In genomic region chr2:110101911-110102774, GRCh38 we compare ENCODE assay signal across 10 cellular contexts. TPM values are rescaled to one million over a fixed set of nuclear protein-coding genes. Genes with fewer than 3 reads are reported as not detected.
DNase-seq lines count a peak whose midpoint lies in the region; ATAC-seq and TF ChIP-seq lines count a peak whose summit lies in the region.
"Had no signal": no experiment of that assay in that cellular context is flagged by ENCODE, and none has a peak within 500 bp of the region (broad histone marks: within the 10 kb centered on the region; RNA-seq: fewer than 3 reads in every experiment).

No MANE protein-coding gene starts in this region.

- peak overlapping the region; percentile 54 for H3K27ac ChIP-seq in caudate nucleus (ENCODE audit: low read depth, low read length)
- H3K27ac ChIP-seq in lung (ENCODE audit: low read depth in 1 of 2, low read length in 1 of 2): peak overlapping the region; percentile 86 to 96

- TF ChIP-seq CTCF in lung (IDR thresholded peaks at IDR 0.05; ENCODE audit: control extremely low read depth, extremely low read depth) (no peak), type B pancreatic cell (conservative IDR thresholded peaks at IDR 0.05) (no peak), GM13977 (IDR thresholded peaks at IDR 0.05; ENCODE audit: extremely low read depth, insufficient read depth, missing control alignments) (no peak)

- DNase-seq in activated CD4-positive, alpha-beta T cell treated with anti-CD3 and anti-CD28 coated beads, Interleukin-2, amount 10 ng/mL, durations not matched to agents 7 days and 5 days: no peak
- no peak for DNase-seq in activated CD4-positive, alpha-beta T cell treated with anti-CD3 and anti-CD28 coated beads, Interleukin-2, amount 50 U/mL, for 48 hours
- DNase-seq in caudate nucleus (lab: John Stamatoyannopoulos, UW) (no peak), lung (ENCODE audit: low spot score) (no peak), type B pancreatic cell (ENCODE audit: extremely low spot score, unreplicated experiment) (no peak), dedifferentiated amniotic fluid mesenchymal stem cell (ENCODE audit: extremely low spot score) (no peak), GM13977 (ENCODE audit: low spot score) (no peak)
- DNase-seq in activated CD4-positive, alpha-beta T cell treated with anti-CD3 and anti-CD28 coated beads for 4 hours: no peak

- ATAC-seq in lung (ENCODE audit: insufficient read depth, low FRiP score): no peak

- POLR2A ChIA-PET in activated CD4-positive, alpha-beta T cell treated with anti-CD3 and anti-CD28 coated beads, Interleukin-2, amount 10 ng/mL, durations not matched to agents 7 days and 5 days (lab: Charles Lee): no interaction called here

- CTCF ChIA-PET in activated CD4-positive, alpha-beta T cell treated with anti-CD3 and anti-CD28 coated beads, Interleukin-2, amount 10 ng/mL, durations not matched to agents 7 days and 5 days (lab: Charles Lee): no interaction called here

- 57 to 68% methylated on average over 9 of the region's 9 CpGs for WGBS in lung, 2 donors

- in situ Hi-C loops in GM13977 (cut with MboI; ENCODE audit: low pct_unique_long_range_greater_than_20kb, low sequenced_read_pairs, unreplicated experiment): no loop called here

- peaks cover 3% of the 10 kb centered on the region for H3K9me3 Mint-ChIP-seq in activated CD4-positive, alpha-beta T cell treated with anti-CD3 and anti-CD28 coated beads, Interleukin-2, amount 10 ng/mL, durations not matched to agents 7 days and 5 days
- peaks cover 12% of the 10 kb centered on the region for H3K9me3 Mint-ChIP-seq in type B pancreatic cell
- H3K9me3 Mint-ChIP-seq: stimulated activated naive CD8-positive, alpha-beta T cell treated with anti-CD3 and anti-CD28 coated beads, Interleukin-15, Interleukin-2, amounts not matched to agents 100 ng/mL and 50 ng/mL, for 24 hours had no signal

- H3K27me3 Mint-ChIP-seq in activated CD4-positive, alpha-beta T cell treated with anti-CD3 and anti-CD28 coated beads, Interleukin-2, amount 10 ng/mL, durations not matched to agents 7 days and 5 days: peaks cover 12% of the 10 kb centered on the region
- no peaks in the 10 kb centered on the region for H3K27me3 Mint-ChIP-seq in type B pancreatic cell

- no peaks in the 10 kb centered on the region for H3K27me3 ChIP-seq in lung (ENCODE audit: control insufficient read depth, insufficient read depth)

- no peaks in the 10 kb centered on the region for H3K9me3 ChIP-seq in lung (ENCODE audit: control insufficient read depth in 2 of 2, insufficient read depth in 1 of 2, low read length in 1 of 2)

- peak overlapping the region; percentile 51 for H3K27ac Mint-ChIP-seq in activated CD4-positive, alpha-beta T cell treated with anti-CD3 and anti-CD28 coated beads, Interleukin-2, amount 10 ng/mL, durations not matched to agents 7 days and 5 days
- peak overlapping the region; percentile 96 for H3K27ac Mint-ChIP-seq in type B pancreatic cell

- peaks cover 2 to 50% of the 10 kb centered on the region in 2 donors for H3K4me1 ChIP-seq in lung (ENCODE audit: control insufficient read depth in 2 of 2, insufficient read depth in 2 of 2, low read length in 2 of 2)

- H3K4me3 Mint-ChIP-seq in activated CD4-positive, alpha-beta T cell treated with anti-CD3 and anti-CD28 coated beads, Interleukin-2, amount 10 ng/mL, durations not matched to agents 7 days and 5 days: no peak overlapping the region
- H3K4me3 Mint-ChIP-seq in type B pancreatic cell: peak overlapping the region; percentile 22
- H3K4me3 Mint-ChIP-seq: stimulated activated naive CD8-positive, alpha-beta T cell treated with anti-CD3 and anti-CD28 coated beads, Interleukin-15, Interleukin-2, amounts not matched to agents 100 ng/mL and 50 ng/mL, for 24 hours had no signal

- no peaks in the 10 kb centered on the region for H3K36me3 Mint-ChIP-seq in activated CD4-positive, alpha-beta T cell treated with anti-CD3 and anti-CD28 coated beads, Interleukin-2, amount 10 ng/mL, durations not matched to agents 7 days and 5 days (ENCODE audit: low read depth)
- peaks cover 18% of the 10 kb centered on the region for H3K36me3 Mint-ChIP-seq in type B pancreatic cell

- peaks cover 19% of the 10 kb centered on the region for H3K4me1 Mint-ChIP-seq in activated CD4-positive, alpha-beta T cell treated with anti-CD3 and anti-CD28 coated beads, Interleukin-2, amount 10 ng/mL, durations not matched to agents 7 days and 5 days
- H3K4me1 Mint-ChIP-seq in type B pancreatic cell (ENCODE audit: unreplicated experiment): peaks cover 33% of the 10 kb centered on the region

- no peak overlapping the region for H3K4me3 ChIP-seq in lung

- H3K36me3 ChIP-seq in lung (ENCODE audit: control insufficient read depth in 2 of 2, insufficient read depth in 2 of 2, low read length in 2 of 2): no peaks in the 10 kb centered on the region

RNA-seq across cellular contexts. Expression of gene MALL, which starts 13.5 kb away (rescaled TPM):
- total RNA-seq in activated CD4-positive, alpha-beta T cell treated with anti-CD3 and anti-CD28 coated beads, Interleukin-2, amount 10 ng/mL, durations not matched to agents 7 days and 5 days: under 1 TPM in 1 of 2 experiments, not detected in 1; 0.19 TPM
- 100 to 1,000 TPM; 121 to 123 TPM for total RNA-seq in lung
- 10 to 100 TPM; 41.5 to 97.7 TPM for polyA plus RNA-seq in lung
- 82.7 and 187 TPM in 2 replicates for total RNA-seq in type B pancreatic cell (ENCODE audit: low replicate concordance)
- total RNA-seq: OCI-LY7 had no signal

Comparison
In these comparisons a context has a peak if more than half of its experiments do, and no peak if none do; other contexts are left out.
1. RNA of gene MALL, which starts 13.5 kb away (total RNA-seq): 121 to 123 TPM in lung and 82.7 to 187 TPM in type B pancreatic cell; 0.19 TPM in activated CD4-positive, alpha-beta T cell treated with anti-CD3 and anti-CD28 coated beads, Interleukin-2, amount 10 ng/mL, durations not matched to agents 7 days and 5 days; every median in the first group is over 10 times any median in the second.